ENCODE assay signal across 1 cellular context in genomic region chr10:68251146-68251545, GRCh38.
TF ChIP-seq lines count a peak whose summit lies in the region.

No MANE protein-coding gene starts in this region.

TF ChIP-seq in H1, 55 proteins besides CTCF, POLR2A, EP300 and RAD21 (continued from another document):
- TF ChIP-seq SAP30 (IDR thresholded peaks at IDR 0.05; ENCODE audit: insufficient read depth, insufficient replicate concordance, low read length): no peak
- no peak for TF ChIP-seq GTF2F1 (IDR thresholded peaks at IDR 0.05; ENCODE audit: borderline replicate concordance, low read depth, low read length)
